12 cellular contexts compared by ENCODE assay signal in genomic region chr10:103583871-103584215, GRCh38.
A peak's percentile ranks its signal among the peaks of the same experiment; 100 is the strongest.
DNase-seq lines count a peak whose midpoint lies in the region; ATAC-seq and TF ChIP-seq lines count a peak whose summit lies in the region.
"Had no signal": no experiment of that assay in that cellular context is flagged by ENCODE, and none has a peak within 500 bp of the region (broad histone marks: within the 10 kb centered on the region; RNA-seq: fewer than 3 reads in every experiment).

No MANE protein-coding gene starts in this region.

- intact Hi-C loops in activated naive CD4-positive, alpha-beta T cell treated with anti-CD3 and anti-CD28 coated beads for 36 hours (cut with micrococcal nuclease) = no loop called here
- intact Hi-C loops in stomach (cut with DNase I; ENCODE audit: low total_unique reads) (no loop called here), tibial artery (cut with DNase I; ENCODE audit: low total_unique reads) (no loop called here)

- H3K36me3 ChIP-seq in stomach = peaks cover 0 to 19% (median 7%) of the 10 kb centered on the region in 4 donors
- H3K36me3 ChIP-seq in tibial artery = peaks cover 10 to 25% (median 14%) of the 10 kb centered on the region in 3 donors

- H3K9me3 ChIP-seq in stomach = peaks cover 0 to 11% (median 2%) of the 10 kb centered on the region in 4 donors
- H3K9me3 ChIP-seq in tibial artery = peaks cover 0 to 9% (median 4%) of the 10 kb centered on the region in 3 donors

- H3K27ac Mint-ChIP-seq in activated naive CD4-positive, alpha-beta T cell treated with anti-CD3 and anti-CD28 coated beads for 36 hours = peak overlapping the region; percentile 54

- H3K4me3 ChIP-seq in epithelial cell of esophagus (ENCODE audit: low read length) (peak overlapping the region; percentile 38), stomach (peak overlapping the region; percentile 38 to 53 (median 46)), tibial artery (no peak overlapping the region)
- H3K4me3 ChIP-seq: hepatocyte had no signal

- H3K36me3 Mint-ChIP-seq in activated naive CD4-positive, alpha-beta T cell treated with anti-CD3 and anti-CD28 coated beads for 36 hours (ENCODE audit: low read depth) = no peaks in the 10 kb centered on the region

- H3K27ac ChIP-seq in stomach (no peak overlapping the region), tibial artery (no peak overlapping the region)
- H3K27ac ChIP-seq: hepatocyte had no signal

- no peak for ATAC-seq in GM21423 (IDR thresholded peaks at IDR 0.05; ENCODE audit: unreplicated experiment)

- H3K4me1 ChIP-seq in stomach (peaks cover 0 to 16% (median 13%) of the 10 kb centered on the region in 4 donors), tibial artery (peaks cover 0 to 32% (median 17%) of the 10 kb centered on the region in 4 donors)

- TF ChIP-seq EP300 in stomach (IDR thresholded peaks at IDR 0.05) = no peak

- no peak for TF ChIP-seq CTCF in epithelial cell of esophagus (IDR thresholded peaks at IDR 0.05; ENCODE audit: insufficient read depth, low read depth, low read length, missing control alignments)
- no peak for TF ChIP-seq CTCF in stomach (IDR thresholded peaks at IDR 0.05)
- TF ChIP-seq CTCF in tibial artery (IDR thresholded peaks at IDR 0.05) = no peak

- DNase-seq in activated naive CD4-positive, alpha-beta T cell treated with anti-CD3 and anti-CD28 coated beads for 36 hours = no peak
- DNase-seq in activated naive CD4-positive, alpha-beta T cell (lab: John Stamatoyannopoulos, UW) = no peak
- DNase-seq in NCI-H69 (lab: John Stamatoyannopoulos, UW) (peak; percentile 3), epithelial cell of esophagus (ENCODE audit: low read depth) (no peak), stomach (no peak), tibial artery (no peak), NCI-H187 (lab: John Stamatoyannopoulos, UW) (no peak)
- DNase-seq: cerebellar nuclear complex, SHP77 treated with DMSO at 0.1 percent for 48 hours had no signal

- CTCF ChIA-PET in activated naive CD4-positive, alpha-beta T cell treated with anti-CD3 and anti-CD28 coated beads for 36 hours (lab: Charles Lee) = interaction anchor here (1.2 kb wide), 1 partner anchor 9 kb away, joined by 4 read pairs; no protein-coding TSS in a partner anchor

- WGBS in stomach, 5 donors = 64 to 83% (median 75%) methylated on average over 8 of the region's 8 CpGs

- no peaks in the 10 kb centered on the region for H3K27me3 Mint-ChIP-seq in activated naive CD4-positive, alpha-beta T cell treated with anti-CD3 and anti-CD28 coated beads for 36 hours (ENCODE audit: low read depth)

- H3K27me3 ChIP-seq in stomach = peaks cover 0 to 21% (median 11%) of the 10 kb centered on the region in 3 donors
- H3K27me3 ChIP-seq in tibial artery = peaks cover 0 to 11% of the 10 kb centered on the region in 2 donors
- H3K27me3 ChIP-seq: hepatocyte had no signal

- H3K4me1 Mint-ChIP-seq in activated naive CD4-positive, alpha-beta T cell treated with anti-CD3 and anti-CD28 coated beads for 36 hours (ENCODE audit: low read depth) = peaks cover 4% of the 10 kb centered on the region

- peak overlapping the region; percentile 78 for H3K4me3 Mint-ChIP-seq in activated naive CD4-positive, alpha-beta T cell treated with anti-CD3 and anti-CD28 coated beads for 36 hours
- H3K4me3 Mint-ChIP-seq: nephron had no signal

- TF ChIP-seq POLR2A in stomach (IDR thresholded peaks at IDR 0.05) = no peak

- no peaks in the 10 kb centered on the region for H3K9me3 Mint-ChIP-seq in activated naive CD4-positive, alpha-beta T cell treated with anti-CD3 and anti-CD28 coated beads for 36 hours

Comparison
In these comparisons a context has a peak if more than half of its experiments do, and no peak if none do; other contexts are left out.
1. H3K4me3 ChIP-seq: peak in epithelial cell of esophagus (single experiment) and stomach (4 of 4); none in tibial artery (0 of 2).